In the genomic region with DNA sequence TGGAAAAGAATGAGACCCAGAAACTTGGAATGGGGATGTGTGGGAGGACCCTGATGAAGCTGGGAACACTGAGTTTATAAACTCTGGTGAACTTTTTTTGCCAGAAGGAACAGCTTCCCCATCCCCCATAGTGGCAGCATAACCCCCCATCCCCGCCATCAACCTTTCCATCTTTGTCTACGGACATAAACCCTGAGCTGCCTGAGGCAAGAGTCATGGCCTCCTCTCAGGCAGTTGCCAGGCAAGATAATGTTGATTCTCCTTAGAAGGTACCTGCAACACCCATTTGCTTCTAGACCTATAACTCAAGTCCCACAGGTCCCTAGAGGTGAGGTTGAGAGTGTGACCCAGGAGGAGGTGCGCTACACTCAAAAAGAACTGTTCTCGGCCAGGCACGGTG, we compare ENCODE assay signal across 20 cellular contexts. TPM values are rescaled to one million over a fixed set of nuclear protein-coding genes. Genes with fewer than 3 reads are reported as not detected.
DNase-seq lines count a peak whose midpoint lies in the region; ATAC-seq and TF ChIP-seq lines count a peak whose summit lies in the region.
"Had no signal": no experiment of that assay in that cellular context is flagged by ENCODE, and none has a peak within 500 bp of the region (broad histone marks: within the 10 kb centered on the region; RNA-seq: fewer than 3 reads in every experiment).

No MANE protein-coding gene starts in this region.

- H3K56ac ChIP-seq in H9 (ENCODE audit: insufficient read length, low read depth, low read length), result no peak overlapping the region

- H3K4me3 Mint-ChIP-seq in H9 (no peak overlapping the region), WTC11 (no peak overlapping the region), memory B cell (no peak overlapping the region)
- H3K4me3 Mint-ChIP-seq in stimulated activated effector memory CD8-positive, alpha-beta T cell treated with anti-CD3 and anti-CD28 coated beads, Interleukin-12 subunit alpha, Interleukin-12 subunit beta, amount 100 ng/mL, for 72 hours, result no peak overlapping the region
- H3K4me3 Mint-ChIP-seq: CD14-positive monocyte; CD4-positive, CD25-positive, alpha-beta regulatory T cell; CD8-positive, alpha-beta T cell had no signal

- H2BK5ac ChIP-seq in H9 (ENCODE audit: insufficient read length, low read length), result no peak overlapping the region

- WGBS in H9 (ENCODE audit: extremely low coverage, insufficient read length, low lambda C conversion rate), result no CpG with 5 or more reads among the region's 5 CpGs
- 88 to 97% methylated on average over 5 of the region's 5 CpGs for WGBS in esophagus squamous epithelium, 2 donors

- CTCF ChIA-PET in WTC11 (lab: Charles Lee), result interaction anchor here (2.2 kb wide), 1 partner anchor 167 kb away, joined by 5 read pairs; no protein-coding TSS in a partner anchor

- H3T11ph ChIP-seq in H9 (ENCODE audit: low read length), result no peak overlapping the region

- H3K9me3 Mint-ChIP-seq in H9 (no peaks in the 10 kb centered on the region), WTC11 (no peaks in the 10 kb centered on the region), memory B cell (no peaks in the 10 kb centered on the region)
- no peaks in the 10 kb centered on the region for H3K9me3 Mint-ChIP-seq in stimulated activated effector memory CD8-positive, alpha-beta T cell treated with anti-CD3 and anti-CD28 coated beads, Interleukin-12 subunit alpha, Interleukin-12 subunit beta, amount 100 ng/mL, for 72 hours
- H3K9me3 Mint-ChIP-seq: CD14-positive monocyte; CD4-positive, CD25-positive, alpha-beta regulatory T cell; CD8-positive, alpha-beta T cell had no signal

- no peak overlapping the region for H3K4me3 ChIP-seq in esophagus squamous epithelium
- H3K4me3 ChIP-seq: BLaER1 had no signal

- H2BK120ac ChIP-seq in H9 (ENCODE audit: low read depth, low read length, poor library complexity, severe bottlenecking), result no peak overlapping the region

- no peak overlapping the region for H2AFZ ChIP-seq in H9 (ENCODE audit: low read length)

- no peak overlapping the region for H3K4me2 ChIP-seq in H9 (ENCODE audit: insufficient read depth, insufficient read length, low read length)
- H3K4me2 ChIP-seq: BLaER1 had no signal

- no peak for TF ChIP-seq POLR2A in esophagus squamous epithelium (IDR thresholded peaks at IDR 0.05)

- H3K27me3 ChIP-seq in H9 (ENCODE audit: insufficient read depth, low read length), result no peaks in the 10 kb centered on the region
- no peaks in the 10 kb centered on the region for H3K27me3 ChIP-seq in esophagus squamous epithelium
- H3K27me3 ChIP-seq: BE2C, BLaER1 had no signal

- intact Hi-C loops in esophagus squamous epithelium (cut with DNase I), result loop anchor here (10.0 kb wide), 1 partner anchor 150 kb away; no protein-coding TSS in a partner anchor

- H3K18ac ChIP-seq in H9 (ENCODE audit: insufficient read length, low read depth, low read length), result no peak overlapping the region

- no peak overlapping the region for H2BK15ac ChIP-seq in H9 (ENCODE audit: low read depth, low read length)

- H3K14ac ChIP-seq in H9 (ENCODE audit: insufficient read depth, low read length), result no peak overlapping the region

- POLR2A ChIA-PET in WTC11 (lab: Charles Lee), result interaction anchor here (1.0 kb wide), 1 partner anchor 87 kb away, joined by 4 read pairs; no protein-coding TSS in a partner anchor

- DNase-seq in H9 (no peak), WTC11 (ENCODE audit: low spot score) (no peak), memory B cell (ENCODE audit: low spot score in 2 of 2) (no peak), RPMI8226 (no peak), midbrain (lab: John Stamatoyannopoulos, UW) (no peak), esophagus squamous epithelium (lab: John Stamatoyannopoulos, UW) (no peak)
- DNase-seq in stimulated activated effector memory CD8-positive, alpha-beta T cell treated with anti-CD3 and anti-CD28 coated beads, Interleukin-12 subunit alpha, Interleukin-12 subunit beta, amount 100 ng/mL, for 72 hours (ENCODE audit: low spot score in 2 of 2), result no peak
- DNase-seq: 8988T; ACHN; BE2C; C1 segment of cervical spinal cord; Caco-2; Calu3; CD4-positive, CD25-positive, alpha-beta regulatory T cell; CD8-positive, alpha-beta T cell; DMS79 treated with DMSO at 0.1 percent for 48 hours; GF-D8 had no signal

- no peak overlapping the region for H2BK12ac ChIP-seq in H9 (ENCODE audit: insufficient read length, low read depth, low read length)

- H3K27ac ChIP-seq in H9 (ENCODE audit: insufficient read length, low read depth, low read length), result no peak overlapping the region
- H3K27ac ChIP-seq in esophagus squamous epithelium, result no peak overlapping the region
- H3K27ac ChIP-seq: BLaER1 had no signal

- H3K79me2 ChIP-seq in H9 (ENCODE audit: insufficient read depth, low read length), result no peaks in the 10 kb centered on the region

- H3K9ac ChIP-seq in H9 (ENCODE audit: extremely low read depth, insufficient read length, low read length), result no peak overlapping the region
- H3K9ac ChIP-seq: BLaER1 had no signal

- ATAC-seq in WTC11, result no peak
- ATAC-seq in memory B cell (ENCODE audit: low read depth), result no peak
- ATAC-seq in stimulated activated effector memory CD8-positive, alpha-beta T cell treated with anti-CD3 and anti-CD28 coated beads, Interleukin-12 subunit alpha, Interleukin-12 subunit beta, amount 100 ng/mL, for 72 hours, result no peak
- no peak for ATAC-seq in HG03095 (IDR thresholded peaks at IDR 0.05; ENCODE audit: unreplicated experiment)
- ATAC-seq: CD8-positive, alpha-beta T cell had no signal

- no peaks in the 10 kb centered on the region for H3K4me1 ChIP-seq in H9 (ENCODE audit: insufficient read depth, low read length)
- H3K4me1 ChIP-seq in esophagus squamous epithelium, result no peaks in the 10 kb centered on the region
- H3K4me1 ChIP-seq: BE2C, BLaER1 had no signal

- no peaks in the 10 kb centered on the region for H3K23me2 ChIP-seq in H9 (ENCODE audit: insufficient read length, low read depth, low read length, poor library complexity, severe bottlenecking)

- H4K5ac ChIP-seq in H9 (ENCODE audit: insufficient read length, low read depth, low read length), result no peak overlapping the region

- H3K27me3 Mint-ChIP-seq in H9 (ENCODE audit: low read depth), result no peaks in the 10 kb centered on the region
- no peaks in the 10 kb centered on the region for H3K27me3 Mint-ChIP-seq in WTC11 (ENCODE audit: low read depth)
- H3K27me3 Mint-ChIP-seq in memory B cell, result no peaks in the 10 kb centered on the region
- H3K27me3 Mint-ChIP-seq: CD4-positive, CD25-positive, alpha-beta regulatory T cell had no signal

- no peak for TF ChIP-seq CTCF in H9 (conservative IDR thresholded peaks at IDR 0.05)
- TF ChIP-seq CTCF in WTC11 (IDR thresholded peaks at IDR 0.05), result no peak
- TF ChIP-seq CTCF in esophagus squamous epithelium (IDR thresholded peaks at IDR 0.05), result no peak

- no peak overlapping the region for H3K23ac ChIP-seq in H9 (ENCODE audit: insufficient read length, low read depth, low read length)

- H3K36me3 Mint-ChIP-seq in H9 (ENCODE audit: insufficient read depth in 1 of 3, low read depth in 3 of 3) (peaks cover 5 to 16% (median 11%) of the 10 kb centered on the region in 3 experiments; a peak in 4 of 7 replicates), WTC11 (peaks cover 7% of the 10 kb centered on the region; the same call in 1 of the 2 replicates), memory B cell (no peaks in the 10 kb centered on the region)
- peaks cover 3% of the 10 kb centered on the region for H3K36me3 Mint-ChIP-seq in stimulated activated effector memory CD8-positive, alpha-beta T cell treated with anti-CD3 and anti-CD28 coated beads, Interleukin-12 subunit alpha, Interleukin-12 subunit beta, amount 100 ng/mL, for 72 hours

- H3K27ac Mint-ChIP-seq in H9 (peak overlapping the region in 2 of 3 experiments; percentile 11 to 22; a peak in 1 of 7 replicates), WTC11 (0 out of 2 replicates have a peak overlapping the region, but pooled peaks have one; percentile 23), memory B cell (peak overlapping the region; percentile 65)
- H3K27ac Mint-ChIP-seq in stimulated activated effector memory CD8-positive, alpha-beta T cell treated with anti-CD3 and anti-CD28 coated beads, Interleukin-12 subunit alpha, Interleukin-12 subunit beta, amount 100 ng/mL, for 72 hours, result peak overlapping the region; percentile 52
- H3K27ac Mint-ChIP-seq: CD8-positive, alpha-beta T cell had no signal

- peaks cover 5 to 14% of the 10 kb centered on the region in 2 experiments; a peak in 3 of 4 replicates for H3K4me1 Mint-ChIP-seq in H9
- H3K4me1 Mint-ChIP-seq in WTC11, result peaks cover 11% of the 10 kb centered on the region
- peaks cover 6% of the 10 kb centered on the region for H3K4me1 Mint-ChIP-seq in memory B cell
- H3K4me1 Mint-ChIP-seq in stimulated activated effector memory CD8-positive, alpha-beta T cell treated with anti-CD3 and anti-CD28 coated beads, Interleukin-12 subunit alpha, Interleukin-12 subunit beta, amount 100 ng/mL, for 72 hours, result peaks cover 6% of the 10 kb centered on the region

- no peak overlapping the region for H4K8ac ChIP-seq in H9 (replicated peaks; ENCODE audit: insufficient read length, low read depth, low read length)

- H2AK5ac ChIP-seq in H9 (ENCODE audit: insufficient read length, low read length), result no peak overlapping the region

- no peaks in the 10 kb centered on the region for H4K20me1 ChIP-seq in H9 (ENCODE audit: control insufficient read depth, insufficient read depth, insufficient read length)

- peaks cover 0 to 12% (median 0%) of the 10 kb centered on the region in 3 donors for H3K36me3 ChIP-seq in esophagus squamous epithelium
- H3K36me3 ChIP-seq: BE2C had no signal

- no peak overlapping the region for H4K91ac ChIP-seq in H9 (ENCODE audit: insufficient read length, low read depth, low read length)

- no peak overlapping the region for H2BK20ac ChIP-seq in H9 (ENCODE audit: low read depth, low read length, poor library complexity, severe bottlenecking)

- H3K79me1 ChIP-seq in H9 (ENCODE audit: insufficient read depth, low read depth, low read length, poor library complexity, severe bottlenecking), result no peaks in the 10 kb centered on the region

- no peak overlapping the region for H3K4ac ChIP-seq in H9 (ENCODE audit: low read depth, low read length)

- H3K9me3 ChIP-seq in H9 (ENCODE audit: control insufficient read depth, low read depth, low read length) (no peaks in the 10 kb centered on the region), esophagus squamous epithelium (no peaks in the 10 kb centered on the region)
- H3K9me3 ChIP-seq: BE2C, Caco-2 had no signal

TF ChIP-seq in WTC11, 78 proteins besides CTCF, POLR2A, EP300 and RAD21 (continues in another document):
- TF ChIP-seq ETV6 (CRISPR knock-in tag; IDR thresholded peaks at IDR 0.05), result no peak

RNA-seq across cellular contexts. Expression of gene MAP4, which starts 11.5 kb away (rescaled TPM):
- 138 and 140 TPM in 2 replicates for total RNA-seq in H9 (2021)
- total RNA-seq in WTC11 (2021), result 164 to 199 TPM (median 171 TPM) in 3 replicates
- 100 to 1,000 TPM in 1 of 4 donors, 10 to 100 TPM in 3; 62.1 to 110 (median 80.3) TPM for total RNA-seq in esophagus squamous epithelium
